9 cellular contexts compared by ENCODE assay signal in the genomic region with DNA sequence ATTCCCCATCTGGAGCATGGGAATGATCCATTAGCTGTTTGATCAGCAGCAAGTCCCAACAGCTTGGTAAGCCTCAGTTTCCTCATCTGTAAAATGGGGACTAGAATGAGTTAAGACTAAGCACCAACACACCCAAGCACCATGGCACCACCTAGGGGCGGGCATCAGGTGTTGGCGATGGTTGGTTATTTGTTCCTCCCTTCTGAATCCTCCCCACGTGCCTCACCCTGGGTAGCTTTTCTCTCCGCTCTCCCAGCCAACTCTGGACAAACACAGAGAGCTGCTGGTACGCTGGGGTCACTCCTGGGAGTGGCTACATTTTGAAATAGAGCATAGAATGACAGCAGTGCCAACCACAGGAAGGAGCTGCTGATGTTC. TPM values are rescaled to one million over a fixed set of nuclear protein-coding genes. Genes with fewer than 3 reads are reported as not detected.
DNase-seq lines count a peak whose midpoint lies in the region; ATAC-seq and TF ChIP-seq lines count a peak whose summit lies in the region.
"Had no signal": no experiment of that assay in that cellular context is flagged by ENCODE, and none has a peak within 500 bp of the region (broad histone marks: within the 10 kb centered on the region; RNA-seq: fewer than 3 reads in every experiment).

No MANE protein-coding gene starts in this region.

- peak in 2 of 10 experiments; percentile 22 to 32 for DNase-seq in CD4-positive, alpha-beta T cell
- DNase-seq in H7 (peak; percentile 74), lung microvascular endothelial cell (ENCODE audit: low read depth in 2 of 2) (peak; percentile 30 to 42), NCI-H524 treated with DMSO at 0.1 percent for 48 hours (lab: John Stamatoyannopoulos, UW) (no peak), A172 (ENCODE audit: low spot score) (no peak), D341Med (ENCODE audit: low spot score) (no peak)
- DNase-seq in activated CD4-positive, alpha-beta T cell treated with anti-CD3 and anti-CD28 coated beads, Interleukin-2, amount 50 U/mL, for 1 hour: peak; percentile 41

- H3K27me3 Mint-ChIP-seq in CD4-positive, alpha-beta T cell: no peaks in the 10 kb centered on the region

- peak; percentile 55 for ATAC-seq in CD4-positive, alpha-beta T cell (ENCODE audit: poor library complexity)
- no peak for ATAC-seq in gastroesophageal sphincter

- H3K36me3 ChIP-seq in H7 (replicated peaks; ENCODE audit: control insufficient read depth, insufficient read depth, low read length) (no peaks in the 10 kb centered on the region), gastroesophageal sphincter (no peaks in the 10 kb centered on the region)
- H3K36me3 ChIP-seq: thoracic aorta had no signal

- intact Hi-C loops in CD4-positive, alpha-beta T cell (cut with DNase I, micrococcal nuclease): no loop called here

- H3K9me3 ChIP-seq in CD4-positive, alpha-beta T cell (ENCODE audit: control insufficient read depth, low read length): no peaks in the 10 kb centered on the region
- peaks cover 0 to 15% (median 0%) of the 10 kb centered on the region in 3 donors for H3K9me3 ChIP-seq in gastroesophageal sphincter

- H3K36me3 Mint-ChIP-seq in CD4-positive, alpha-beta T cell (ENCODE audit: low read depth): no peaks in the 10 kb centered on the region

- H3K27ac ChIP-seq in CD4-positive, alpha-beta T cell (ENCODE audit: low read depth, low read length): no peak overlapping the region
- peak overlapping the region in 1 of 4 donors; percentile 49 for H3K27ac ChIP-seq in gastroesophageal sphincter
- H3K27ac ChIP-seq: thoracic aorta had no signal

- H3K9me3 Mint-ChIP-seq in CD4-positive, alpha-beta T cell: no peaks in the 10 kb centered on the region

- no peak overlapping the region for H3K4me3 Mint-ChIP-seq in CD4-positive, alpha-beta T cell

- H3K4me1 Mint-ChIP-seq in CD4-positive, alpha-beta T cell (ENCODE audit: low read depth): no peaks in the 10 kb centered on the region

- POLR2A ChIA-PET in CD4-positive, alpha-beta T cell (lab: Charles Lee): interaction anchor here (2.2 kb wide), 1 partner anchor 14 kb away, joined by 10 read pairs; the partner anchor contains the start of gene ITPR3

- TF ChIP-seq CTCF in CD4-positive, alpha-beta T cell (IDR thresholded peaks at IDR 0.05): no peak
- no peak for TF ChIP-seq CTCF in gastroesophageal sphincter (IDR thresholded peaks at IDR 0.05)

- peaks cover 0 to 47% (median 13%) of the 10 kb centered on the region in 3 donors for H3K4me1 ChIP-seq in gastroesophageal sphincter

- 56% methylated on average over 3 of the region's 5 CpGs; no CpG with 5 or more reads in 1 of the 2 donors for WGBS in gastroesophageal sphincter (ENCODE audit: low coverage in 1 of 2), 2 donors

- TF ChIP-seq POLR2A in gastroesophageal sphincter (IDR thresholded peaks at IDR 0.05): no peak

- H3K27me3 ChIP-seq in CD4-positive, alpha-beta T cell (ENCODE audit: control insufficient read depth, insufficient read depth, low read length): no peaks in the 10 kb centered on the region
- H3K27me3 ChIP-seq in H7 (ENCODE audit: control insufficient read depth, insufficient read depth, low read length): no peaks in the 10 kb centered on the region
- peaks cover 20% of the 10 kb centered on the region for H3K27me3 ChIP-seq in gastroesophageal sphincter

- TF ChIP-seq EP300 in gastroesophageal sphincter (IDR thresholded peaks at IDR 0.05): no peak

- H3K27ac Mint-ChIP-seq in CD4-positive, alpha-beta T cell: no peak overlapping the region

- H3K4me3 ChIP-seq in H7 (ENCODE audit: insufficient read depth, low read depth, low read length) (no peak overlapping the region), gastroesophageal sphincter (no peak overlapping the region)
- H3K4me3 ChIP-seq: thoracic aorta had no signal

- CTCF ChIA-PET in CD4-positive, alpha-beta T cell (lab: Charles Lee): interaction anchor here (0.7 to 1.3 kb wide), 4 partner anchors 25 to 154 kb away, joined by 3 to 4 read pairs (median 3); partner anchors contain the start of gene ZBTB9

RNA-seq across cellular contexts. Expression of gene ITPR3, which starts 13.3 kb away (rescaled TPM):
- total RNA-seq in CD4-positive, alpha-beta T cell: 10 to 100 TPM; 44.5 to 45.5 TPM
- total RNA-seq in H7 (2014; rRNA removed; shearing (Covaris generic)): 23.4 and 26.0 TPM in 2 replicates
- 6.7 and 16.8 TPM in 2 replicates for total RNA-seq in lung microvascular endothelial cell
- total RNA-seq in gastroesophageal sphincter: 10 to 100 TPM; 11.8 to 25.0 (median 19.6) TPM
- 57.5 and 59.8 TPM in 2 replicates for total RNA-seq in A172 (2014; rRNA removed; shearing (Covaris generic))

RNA-seq across cellular contexts. Expression of gene BAK1, which starts 27.7 kb away (rescaled TPM):
- 10 to 100 TPM; 38.3 to 40.8 TPM for total RNA-seq in CD4-positive, alpha-beta T cell
- 45.9 and 50.5 TPM in 2 replicates for total RNA-seq in H7 (2014; rRNA removed; shearing (Covaris generic))
- total RNA-seq in lung microvascular endothelial cell: 12.3 and 15.3 TPM in 2 replicates
- total RNA-seq in gastroesophageal sphincter: 10 to 100 TPM in 2 of 4 donors, 1 to 10 TPM in 2; 7.3 to 14.3 (median 11.0) TPM
- total RNA-seq in A172 (2014; rRNA removed; shearing (Covaris generic)): 23.1 and 27.1 TPM in 2 replicates

Comparison
In these comparisons a context has a peak if more than half of its experiments do, and no peak if none do; other contexts are left out.
1. DNase-seq: peak in H7 (single experiment), activated CD4-positive, alpha-beta T cell treated with anti-CD3 and anti-CD28 coated beads, Interleukin-2, amount 50 U/mL, for 1 hour (single experiment) and lung microvascular endothelial cell (2 of 2); none in NCI-H524 treated with DMSO at 0.1 percent for 48 hours (single experiment), A172 (single experiment) and D341Med (single experiment).